ENCODE assay signal across 8 cellular contexts in genomic region chrX:53445977-53446376, GRCh38. TPM values are rescaled to one million over a fixed set of nuclear protein-coding genes. Genes with fewer than 3 reads are reported as not detected.
DNase-seq lines count a peak whose midpoint lies in the region; TF ChIP-seq lines count a peak whose summit lies in the region.

No MANE protein-coding gene starts in this region.

- peak; percentile 58 for TF ChIP-seq CTCF in neural crest cell (conservative IDR thresholded peaks at IDR 0.05)
- no peak for TF ChIP-seq CTCF in lower leg skin (IDR thresholded peaks at IDR 0.05)

- no peak overlapping the region for H3K4me3 ChIP-seq in lower leg skin (ENCODE audit: low read depth, poor library complexity, severe bottlenecking)

- intact Hi-C loops in lower leg skin (cut with DNase I; ENCODE audit: low total_unique reads) = no loop called here

- peaks cover 3% of the 10 kb centered on the region for H3K27me3 Mint-ChIP-seq in neural crest cell (ENCODE audit: low read depth)

- H3K27ac Mint-ChIP-seq in neural crest cell (ENCODE audit: unreplicated experiment) = no peak overlapping the region

- DNase-seq in NCI-H2227 (lab: John Stamatoyannopoulos, UW; ENCODE audit: unreplicated experiment) (peak; percentile 49), NCI-H2227 treated with DMSO at 0.1 percent for 48 hours (lab: John Stamatoyannopoulos, UW) (no peak), M059J (ENCODE audit: low read depth) (peak; percentile 50), UCSD-AML1 (lab: John Stamatoyannopoulos, UW; ENCODE audit: unreplicated experiment) (peak; percentile 38), neural crest cell (ENCODE audit: low read depth, low spot score) (peak; percentile 23), GF-D8 (lab: John Stamatoyannopoulos, UW) (no peak), lower leg skin (ENCODE audit: low spot score in 2 of 2) (no peak)
- DNase-seq in effector CD8-positive, alpha-beta T cell (lab: John Stamatoyannopoulos, UW) = peak; percentile 5

- WGBS in lower leg skin, 2 donors = 19 to 55% methylated on average over 5 to 6 of the region's 6 CpGs

- no peak overlapping the region for H3K4me3 Mint-ChIP-seq in neural crest cell

- H3K4me1 Mint-ChIP-seq in neural crest cell = peaks cover 8% of the 10 kb centered on the region

- H3K36me3 Mint-ChIP-seq in neural crest cell (ENCODE audit: low read depth) = no peaks in the 10 kb centered on the region

- TF ChIP-seq POLR2A in lower leg skin (IDR thresholded peaks at IDR 0.05) = no peak

- peaks cover 3% of the 10 kb centered on the region for H3K9me3 Mint-ChIP-seq in neural crest cell

RNA-seq across cellular contexts. Expression of gene HSD17B10, which starts 11.8 kb away (rescaled TPM):
- total RNA-seq in M059J (2014; rRNA removed; shearing (Covaris generic)) = 118 and 120 TPM in 2 replicates
- total RNA-seq in neural crest cell (135 and 137 TPM in 2 replicates), lower leg skin (100 to 1,000 TPM in 1 of 4 donors, 10 to 100 TPM in 3; 61.2 to 109 (median 83.3) TPM)

RNA-seq across cellular contexts. Expression of gene RIBC1, which starts 23.3 kb away (rescaled TPM):
- 0.94 and 2.2 TPM in 2 replicates for total RNA-seq in M059J (2014; rRNA removed; shearing (Covaris generic))
- 1.3 and 1.5 TPM in 2 replicates for total RNA-seq in neural crest cell
- total RNA-seq in lower leg skin = 1 to 10 TPM in 1 of 4 donors, under 1 TPM in 3; 0.65 to 1.1 (median 0.94) TPM

RNA-seq across cellular contexts. Expression of gene SMC1A, which starts 23.5 kb away (rescaled TPM):
- total RNA-seq in M059J (2014; rRNA removed; shearing (Covaris generic)) = 34.4 and 80.2 TPM in 2 replicates
- total RNA-seq in neural crest cell (129 and 153 TPM in 2 replicates), lower leg skin (10 to 100 TPM; 23.0 to 48.9 (median 30.4) TPM)

Comparison
In these comparisons a context has a peak if more than half of its experiments do, and no peak if none do; other contexts are left out.
1. DNase-seq: peak in NCI-H2227 (single experiment), M059J (single experiment), UCSD-AML1 (single experiment), effector CD8-positive, alpha-beta T cell (single experiment) and neural crest cell (single experiment); none in NCI-H2227 treated with DMSO at 0.1 percent for 48 hours (single experiment), GF-D8 (single experiment) and lower leg skin (0 of 2).